In genomic region chr12:112130461-112130998, GRCh38 we compare ENCODE assay signal across 1 cellular context.
TF ChIP-seq lines count a peak whose summit lies in the region.

No MANE protein-coding gene starts in this region.

TF ChIP-seq in K562, 482 proteins besides CTCF, POLR2A, EP300 and RAD21 (continued from another document):
- peak in 1 of 2 experiments; percentile 81; a peak in 2 of 4 replicates for TF ChIP-seq ZNF318 (IDR thresholded peaks at IDR 0.05; ENCODE audit: borderline replicate concordance in 1 of 2, low read depth in 1 of 2)
- TF ChIP-seq HMGXB4 (CRISPR knock-in tag; IDR thresholded peaks at IDR 0.05), result no peak
- TF ChIP-seq RBM39 (optimal IDR thresholded peaks at IDR 0.05; ENCODE audit: low read depth, low read length), result no peak
- TF ChIP-seq IRF9 (tag; IDR thresholded peaks at IDR 0.05), result no peak
- no peak for TF ChIP-seq TSC22D4 (tag; IDR thresholded peaks at IDR 0.05)
- TF ChIP-seq, protein P1, sequence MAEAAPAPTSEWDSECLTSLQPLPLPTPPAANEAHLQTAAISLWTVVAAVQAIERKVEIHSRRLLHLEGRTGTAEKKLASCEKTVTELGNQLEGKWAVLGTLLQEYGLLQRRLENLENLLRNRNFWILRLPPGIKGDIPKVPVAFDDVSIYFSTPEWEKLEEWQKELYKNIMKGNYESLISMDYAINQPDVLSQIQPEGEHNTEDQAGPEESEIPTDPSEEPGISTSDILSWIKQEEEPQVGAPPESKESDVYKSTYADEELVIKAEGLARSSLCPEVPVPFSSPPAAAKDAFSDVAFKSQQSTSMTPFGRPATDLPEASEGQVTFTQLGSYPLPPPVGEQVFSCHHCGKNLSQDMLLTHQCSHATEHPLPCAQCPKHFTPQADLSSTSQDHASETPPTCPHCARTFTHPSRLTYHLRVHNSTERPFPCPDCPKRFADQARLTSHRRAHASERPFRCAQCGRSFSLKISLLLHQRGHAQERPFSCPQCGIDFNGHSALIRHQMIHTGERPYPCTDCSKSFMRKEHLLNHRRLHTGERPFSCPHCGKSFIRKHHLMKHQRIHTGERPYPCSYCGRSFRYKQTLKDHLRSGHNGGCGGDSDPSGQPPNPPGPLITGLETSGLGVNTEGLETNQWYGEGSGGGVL (CRISPR knock-in tag; IDR thresholded peaks at IDR 0.05), result no peak
- TF ChIP-seq CREB5 (CRISPR knock-in tag; IDR thresholded peaks at IDR 0.05), result no peak
- no peak for TF ChIP-seq DDX20 (tag; IDR thresholded peaks at IDR 0.05; ENCODE audit: low read depth)
- no peak for TF ChIP-seq NR2C1 (IDR thresholded peaks at IDR 0.05)
- no peak for TF ChIP-seq NR2C1 (tag; IDR thresholded peaks at IDR 0.05)
- TF ChIP-seq MCM5 (IDR thresholded peaks at IDR 0.05; ENCODE audit: low read depth), result no peak
- TF ChIP-seq BDP1 (IDR thresholded peaks at IDR 0.05; ENCODE audit: insufficient read depth, insufficient read length), result no peak
- no peak for TF ChIP-seq FOXM1 (IDR thresholded peaks at IDR 0.05; ENCODE audit: low read depth)
- TF ChIP-seq FOXM1 (CRISPR knock-in tag; IDR thresholded peaks at IDR 0.05; ENCODE audit: low read depth), result no peak
- TF ChIP-seq CHD2 (IDR thresholded peaks at IDR 0.05; ENCODE audit: low read depth, low read length), result no peak
- no peak for TF ChIP-seq ZBTB5 (IDR thresholded peaks at IDR 0.05)
- no peak for TF ChIP-seq FIP1L1 (IDR thresholded peaks at IDR 0.05; ENCODE audit: low read depth, low read length, poor library complexity, severe bottlenecking)
- no peak for TF ChIP-seq TCF7 (IDR thresholded peaks at IDR 0.05; ENCODE audit: borderline replicate concordance)
- no peak for TF ChIP-seq SRSF9 (IDR thresholded peaks at IDR 0.05; ENCODE audit: borderline replicate concordance, low read depth, low read length)
TF ChIP-seq in K562: peak in this region for 19.
